1 cellular context compared by ENCODE assay signal in the genomic region with DNA sequence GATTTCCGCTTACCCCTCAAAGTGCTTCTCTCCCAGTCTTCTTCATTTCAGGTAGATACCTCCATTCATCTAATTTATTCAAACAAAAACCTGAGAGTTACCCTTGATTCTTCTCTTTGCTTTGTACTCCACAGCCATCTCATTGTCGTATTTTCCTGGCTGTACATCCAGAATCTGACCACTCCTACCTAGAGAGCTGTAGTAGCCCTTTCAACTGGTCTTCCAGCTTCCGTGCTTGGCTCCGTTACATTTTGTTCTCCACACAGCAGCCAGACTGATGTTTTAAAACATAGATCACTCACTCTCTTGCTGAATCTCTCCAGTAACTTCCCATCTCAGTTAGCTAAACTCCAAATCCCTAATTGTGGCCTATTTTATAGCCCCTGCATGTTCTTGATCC.
TF ChIP-seq lines count a peak whose summit lies in the region.

No MANE protein-coding gene starts in this region.

TF ChIP-seq in IMR-90, 13 proteins besides CTCF, POLR2A, EP300 and RAD21:
- no peak for TF ChIP-seq RFX5 (IDR thresholded peaks at IDR 0.05; ENCODE audit: low read depth, low read length)
- TF ChIP-seq, protein P1, sequence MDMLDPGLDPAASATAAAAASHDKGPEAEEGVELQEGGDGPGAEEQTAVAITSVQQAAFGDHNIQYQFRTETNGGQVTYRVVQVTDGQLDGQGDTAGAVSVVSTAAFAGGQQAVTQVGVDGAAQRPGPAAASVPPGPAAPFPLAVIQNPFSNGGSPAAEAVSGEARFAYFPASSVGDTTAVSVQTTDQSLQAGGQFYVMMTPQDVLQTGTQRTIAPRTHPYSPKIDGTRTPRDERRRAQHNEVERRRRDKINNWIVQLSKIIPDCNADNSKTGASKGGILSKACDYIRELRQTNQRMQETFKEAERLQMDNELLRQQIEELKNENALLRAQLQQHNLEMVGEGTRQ (IDR thresholded peaks at IDR 0.05; ENCODE audit: low read depth, low read length) = no peak
- TF ChIP-seq MXI1 (IDR thresholded peaks at IDR 0.05; ENCODE audit: borderline replicate concordance, low read depth, low read length) = no peak
- no peak for TF ChIP-seq FOS (IDR thresholded peaks at IDR 0.05; ENCODE audit: low read depth, low read length)
- no peak for TF ChIP-seq RCOR1 (IDR thresholded peaks at IDR 0.05; ENCODE audit: insufficient replicate concordance, low read length)
- no peak for TF ChIP-seq SMC3 (IDR thresholded peaks at IDR 0.05; ENCODE audit: low read depth, low read length)
- TF ChIP-seq CEBPB (IDR thresholded peaks at IDR 0.05; ENCODE audit: low read depth, low read length) = no peak
- no peak for TF ChIP-seq CHD1 (IDR thresholded peaks at IDR 0.05; ENCODE audit: low read depth, low read length)
- TF ChIP-seq NFE2L2 (IDR thresholded peaks at IDR 0.05; ENCODE audit: low read depth, low read length) = no peak
- TF ChIP-seq BHLHE40 (IDR thresholded peaks at IDR 0.05; ENCODE audit: low read depth, low read length) = no peak
- TF ChIP-seq, protein P2, sequence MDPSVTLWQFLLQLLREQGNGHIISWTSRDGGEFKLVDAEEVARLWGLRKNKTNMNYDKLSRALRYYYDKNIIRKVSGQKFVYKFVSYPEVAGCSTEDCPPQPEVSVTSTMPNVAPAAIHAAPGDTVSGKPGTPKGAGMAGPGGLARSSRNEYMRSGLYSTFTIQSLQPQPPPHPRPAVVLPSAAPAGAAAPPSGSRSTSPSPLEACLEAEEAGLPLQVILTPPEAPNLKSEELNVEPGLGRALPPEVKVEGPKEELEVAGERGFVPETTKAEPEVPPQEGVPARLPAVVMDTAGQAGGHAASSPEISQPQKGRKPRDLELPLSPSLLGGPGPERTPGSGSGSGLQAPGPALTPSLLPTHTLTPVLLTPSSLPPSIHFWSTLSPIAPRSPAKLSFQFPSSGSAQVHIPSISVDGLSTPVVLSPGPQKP (IDR thresholded peaks at IDR 0.05; ENCODE audit: borderline replicate concordance, low read depth, low read length) = no peak
- no peak for TF ChIP-seq MAZ (IDR thresholded peaks at IDR 0.05; ENCODE audit: borderline replicate concordance, low read depth, low read length)
- no peak for TF ChIP-seq MAFK (IDR thresholded peaks at IDR 0.05; ENCODE audit: low read depth, low read length)
